In genomic region chr20:37524221-37524700, GRCh38 we compare ENCODE assay signal across 9 cellular contexts. TPM values are rescaled to one million over a fixed set of nuclear protein-coding genes. Genes with fewer than 3 reads are reported as not detected.
DNase-seq lines count a peak whose midpoint lies in the region; ATAC-seq and TF ChIP-seq lines count a peak whose summit lies in the region.
"Had no signal": no experiment of that assay in that cellular context is flagged by ENCODE, and none has a peak within 500 bp of the region (broad histone marks: within the 10 kb centered on the region; RNA-seq: fewer than 3 reads in every experiment).

No MANE protein-coding gene starts in this region.

- no peaks in the 10 kb centered on the region for H3K9me2 ChIP-seq in PC-9 (ENCODE audit: insufficient read depth)

- H3K27ac ChIP-seq in PC-9 (peak overlapping the region; percentile 35; the same call in 1 of the 2 replicates), skeletal muscle tissue (ENCODE audit: low read depth, low read length) (peak overlapping the region; percentile 99)

- no peaks in the 10 kb centered on the region for H3K27me3 ChIP-seq in PC-9 (ENCODE audit: insufficient read depth, low read depth)
- no peaks in the 10 kb centered on the region for H3K27me3 ChIP-seq in skeletal muscle tissue (ENCODE audit: control insufficient read depth in 3 of 3, insufficient read depth in 3 of 3, low read length in 3 of 3)

- H4K20me1 ChIP-seq in PC-9 (ENCODE audit: insufficient read depth), result peaks cover 55% of the 10 kb centered on the region

- H3K36me3 Mint-ChIP-seq in IgD-negative memory B cell (peaks cover 6% of the 10 kb centered on the region), immature natural killer cell (peaks cover 0 to 4% (median 0%) of the 10 kb centered on the region in 3 donors)

- H3K27ac Mint-ChIP-seq in IgD-negative memory B cell (peak overlapping the region in 1 of 3 donors; percentile 3), immature natural killer cell (peak overlapping the region in 4 of 6 donors; percentile 33 to 99 (median 72))

- intact Hi-C loops in PC-9 (cut with micrococcal nuclease; ENCODE audit: unreplicated experiment), result no loop called here

- ATAC-seq in GM19324 (IDR thresholded peaks at IDR 0.05; ENCODE audit: low FRiP score, unreplicated experiment) (no peak), HG03175 (IDR thresholded peaks at IDR 0.05; ENCODE audit: unreplicated experiment) (no peak)

- H3K79me2 ChIP-seq in PC-9 (ENCODE audit: low read depth), result peaks cover 86% of the 10 kb centered on the region

- peaks cover 41% of the 10 kb centered on the region for H3K4me1 ChIP-seq in PC-9 (replicated peaks; ENCODE audit: insufficient read depth)
- peaks cover 68 to 73% (median 70%) of the 10 kb centered on the region in 3 donors for H3K4me1 ChIP-seq in skeletal muscle tissue (ENCODE audit: control insufficient read depth in 3 of 3, insufficient read depth in 3 of 3, low read length in 3 of 3)

- no peak for DNase-seq in PC-9
- DNase-seq in immature natural killer cell, result no peak
- DNase-seq in UCSD-AML1 (lab: John Stamatoyannopoulos, UW; ENCODE audit: unreplicated experiment), result no peak
- DNase-seq: activated T-cell treated with anti-CD3 and anti-CD28 coated beads for 4 hours, MV-4-11 had no signal

- TF ChIP-seq CTCF in PC-9 (conservative IDR thresholded peaks at IDR 0.05), result no peak

- H3K4me3 ChIP-seq in PC-9, result no peak overlapping the region
- H3K4me3 ChIP-seq in skeletal muscle tissue (ENCODE audit: low read length in 3 of 3), result peak overlapping the region; percentile 93 to 96 (median 95)

- peaks cover 17% of the 10 kb centered on the region for H3F3A ChIP-seq in PC-9 (ENCODE audit: insufficient read depth, low read depth)

- no TSS peak for BruUV-seq in PC-9 (replicated peaks; lab: Mats Ljungman, UMichigan)

- H3K9ac ChIP-seq in skeletal muscle tissue (ENCODE audit: low read depth in 1 of 3, low read length in 3 of 3), result peak overlapping the region; percentile 87 to 100 (median 96)

- H3K36me3 ChIP-seq in PC-9 (ENCODE audit: low read depth) (no peaks in the 10 kb centered on the region), skeletal muscle tissue (ENCODE audit: control insufficient read depth in 3 of 3, insufficient read depth in 3 of 3, low read length in 3 of 3) (peaks cover 2 to 7% (median 3%) of the 10 kb centered on the region in 3 donors)

- H3K4me3 Mint-ChIP-seq in IgD-negative memory B cell (peak overlapping the region in 3 of 4 donors; percentile 81 to 97 (median 88)), immature natural killer cell (peak overlapping the region in 2 of 5 donors; percentile 38 to 46)

- H3K9me3 Mint-ChIP-seq in IgD-negative memory B cell, result no peaks in the 10 kb centered on the region
- H3K9me3 Mint-ChIP-seq in immature natural killer cell, result peaks cover 0 to 1% (median 0%) of the 10 kb centered on the region in 6 donors

- CTCF ChIA-PET in PC-9 (lab: Charles Lee), result no interaction called here

- POLR2A ChIA-PET in PC-9 (lab: Charles Lee; ENCODE audit: unreplicated experiment), result no interaction called here

- H3K4me1 Mint-ChIP-seq in IgD-negative memory B cell (peaks cover 17 to 43% (median 35%) of the 10 kb centered on the region in 3 donors), immature natural killer cell (peaks cover 70 to 80% of the 10 kb centered on the region in 2 donors)

- no peak overlapping the region for H2AFZ ChIP-seq in PC-9

- H3K9me3 ChIP-seq in PC-9 (ENCODE audit: insufficient read depth, low read depth) (no peaks in the 10 kb centered on the region), skeletal muscle tissue (ENCODE audit: control insufficient read depth in 3 of 3, low read length in 3 of 3) (no peaks in the 10 kb centered on the region)

- H3K27me3 Mint-ChIP-seq in IgD-negative memory B cell, result no peaks in the 10 kb centered on the region
- peaks cover 4 to 11% (median 7%) of the 10 kb centered on the region in 3 donors for H3K27me3 Mint-ChIP-seq in immature natural killer cell (ENCODE audit: low read depth in 3 of 3)

- peak overlapping the region; percentile 84 for H3K4me2 ChIP-seq in PC-9

RNA-seq across cellular contexts. Expression of gene NNAT, which starts 3.2 kb away (rescaled TPM):
- polyA plus RNA-seq in IgD-negative memory B cell (not detected), immature natural killer cell (under 1 TPM in 1 of 3 donors, not detected in 2; 0.20 TPM)
- total RNA-seq in PC-9 (2021) (not detected in 2 replicates), skeletal muscle tissue (133 TPM)

RNA-seq across cellular contexts. Expression of gene BLCAP, which starts 3.4 kb away (rescaled TPM):
- 112 TPM for polyA plus RNA-seq in IgD-negative memory B cell
- total RNA-seq in PC-9 (2021), result 99.9 and 109 TPM in 2 replicates
- 10 to 100 TPM; 56.1 to 64.9 (median 63.5) TPM for polyA plus RNA-seq in immature natural killer cell
- 241 TPM for total RNA-seq in skeletal muscle tissue

Comparison
In these comparisons a context has a peak if more than half of its experiments do, and no peak if none do; other contexts are left out.
1. RNA of gene NNAT, which starts 3.2 kb away (total RNA-seq): 133 TPM in skeletal muscle tissue (single experiment); not detected in PC-9; every median in the first group is over 100 times any median in the second.